Comparison of ENCODE assay signal across 18 cellular contexts in the genomic region with DNA sequence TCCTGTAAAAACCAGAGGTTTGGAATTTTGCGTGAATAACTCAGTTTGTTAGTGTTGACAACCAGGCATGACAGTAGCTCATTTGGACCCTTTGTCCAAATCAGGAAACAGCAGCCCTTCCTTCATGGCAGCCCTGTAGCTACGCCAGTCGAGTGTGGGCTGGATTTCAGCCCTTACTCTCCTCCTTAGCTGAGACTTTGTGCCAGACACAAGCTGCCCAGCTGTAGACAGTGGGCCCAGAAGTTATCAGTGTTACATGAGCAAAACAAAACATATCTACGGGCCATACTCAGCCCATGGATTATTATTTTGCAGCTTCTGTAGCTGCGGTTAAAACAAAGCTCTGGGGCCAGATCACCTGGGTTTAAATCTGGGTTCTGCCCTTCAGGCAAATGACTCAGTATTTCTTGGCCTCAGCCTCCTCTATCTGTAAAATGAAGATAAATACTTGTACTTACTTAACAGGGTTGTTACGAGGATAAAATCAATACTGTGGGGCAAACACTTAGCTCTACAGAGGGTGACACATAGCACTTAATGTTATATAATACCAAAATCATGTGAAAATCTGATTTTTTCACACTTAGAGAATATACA.
DNase-seq lines count a peak whose midpoint lies in the region; ATAC-seq and TF ChIP-seq lines count a peak whose summit lies in the region.
"Had no signal": no experiment of that assay in that cellular context is flagged by ENCODE, and none has a peak within 500 bp of the region (broad histone marks: within the 10 kb centered on the region; RNA-seq: fewer than 3 reads in every experiment).

No MANE protein-coding gene starts in this region.

- TF ChIP-seq EP300 in gastroesophageal sphincter (IDR thresholded peaks at IDR 0.05), result no peak

- H3K4me3 ChIP-seq in gastroesophageal sphincter (no peak overlapping the region), right lobe of liver (no peak overlapping the region), spleen (no peak overlapping the region)

- H3K9me3 ChIP-seq in gastroesophageal sphincter (no peaks in the 10 kb centered on the region), right lobe of liver (no peaks in the 10 kb centered on the region), spleen (no peaks in the 10 kb centered on the region)

- TF ChIP-seq POLR2A in gastroesophageal sphincter (IDR thresholded peaks at IDR 0.05) (no peak), right lobe of liver (IDR thresholded peaks at IDR 0.05) (no peak), spleen (IDR thresholded peaks at IDR 0.05) (no peak)

- no peak for DNase-seq in Right ventricle myocardium inferior (ENCODE audit: missing footprints)
- DNase-seq in cardiac septum (ENCODE audit: low spot score), result no peak
- DNase-seq in right lobe of liver, result no peak
- DNase-seq in spleen, result peak; percentile 41
- no peak for DNase-seq in hepatic stellate cell (ENCODE audit: low spot score)
- no peak for DNase-seq in GM13976 (ENCODE audit: low spot score)
- DNase-seq: Calu3; CD4-positive, alpha-beta memory T cell; DMS53; HCEC 1CT; NCI-H1930; NCI-H2171; NCI-H446; NCI-H69; OCI-M1; RPMI8226 had no signal

- intact Hi-C loops in Right ventricle myocardium inferior (cut with DNase I) (no loop called here), cardiac septum (cut with DNase I) (no loop called here), right lobe of liver (cut with DNase I) (no loop called here), spleen (cut with DNase I; ENCODE audit: low total_unique reads) (no loop called here)

- H3K36me3 ChIP-seq in gastroesophageal sphincter, result no peaks in the 10 kb centered on the region
- H3K36me3 ChIP-seq in right lobe of liver, result no peaks in the 10 kb centered on the region
- no peaks in the 10 kb centered on the region for H3K36me3 ChIP-seq in spleen

- no peaks in the 10 kb centered on the region for H3K27me3 ChIP-seq in gastroesophageal sphincter
- no peaks in the 10 kb centered on the region for H3K27me3 ChIP-seq in right lobe of liver
- H3K27me3 ChIP-seq in spleen (replicated peaks in 1 of 7), result no peaks in the 10 kb centered on the region

- 31 to 42% methylated on average over 4 to 5 of the region's 6 CpGs for WGBS in gastroesophageal sphincter (ENCODE audit: low coverage in 1 of 2), 2 donors
- 47% methylated on average over 5 of the region's 6 CpGs for WGBS in right lobe of liver (ENCODE audit: insufficient coverage, low coverage, low lambda C conversion rate, missing lambda C conversion rate)
- 73 to 87% (median 81%) methylated on average over 6 of the region's 6 CpGs for WGBS in spleen, 5 donors

- H3K27ac ChIP-seq in gastroesophageal sphincter (peak overlapping the region in 3 of 4 donors; percentile 2 to 26 (median 24)), right lobe of liver (peak overlapping the region in 2 of 3 donors; percentile 21 to 76), spleen (no peak overlapping the region)

- in situ Hi-C loops in GM13976 (cut with MboI; ENCODE audit: low sequenced_read_pairs, unreplicated experiment), result no loop called here

- peaks cover 0 to 53% (median 7%) of the 10 kb centered on the region in 3 donors for H3K4me1 ChIP-seq in gastroesophageal sphincter
- H3K4me1 ChIP-seq in right lobe of liver, result peaks cover 0 to 60% (median 19%) of the 10 kb centered on the region in 4 donors
- peaks cover 0 to 19% (median 0%) of the 10 kb centered on the region in 6 donors for H3K4me1 ChIP-seq in spleen

- TF ChIP-seq CTCF in gastroesophageal sphincter (IDR thresholded peaks at IDR 0.05) (no peak), right lobe of liver (IDR thresholded peaks at IDR 0.05) (no peak), spleen (IDR thresholded peaks at IDR 0.05 in 8 of 11, conservative IDR thresholded peaks at IDR 0.05 in 3 of 11) (no peak), GM13976 (IDR thresholded peaks at IDR 0.05; ENCODE audit: borderline replicate concordance, control extremely low read depth, extremely low read depth, insufficient read depth, missing control alignments) (no peak)

- peak; percentile 41 for ATAC-seq in Right ventricle myocardium inferior
- ATAC-seq in gastroesophageal sphincter, result no peak
- peak in 2 of 4 donors; percentile 12 to 50 for ATAC-seq in right lobe of liver
- ATAC-seq in GM18520 (IDR thresholded peaks at IDR 0.05; ENCODE audit: unreplicated experiment), result no peak

Comparison
In these comparisons a context has a peak if more than half of its experiments do, and no peak if none do; other contexts are left out.
1. H3K27ac ChIP-seq: peak in gastroesophageal sphincter (3 of 4) and right lobe of liver (2 of 3); none in spleen (0 of 8).